In the genomic region with DNA sequence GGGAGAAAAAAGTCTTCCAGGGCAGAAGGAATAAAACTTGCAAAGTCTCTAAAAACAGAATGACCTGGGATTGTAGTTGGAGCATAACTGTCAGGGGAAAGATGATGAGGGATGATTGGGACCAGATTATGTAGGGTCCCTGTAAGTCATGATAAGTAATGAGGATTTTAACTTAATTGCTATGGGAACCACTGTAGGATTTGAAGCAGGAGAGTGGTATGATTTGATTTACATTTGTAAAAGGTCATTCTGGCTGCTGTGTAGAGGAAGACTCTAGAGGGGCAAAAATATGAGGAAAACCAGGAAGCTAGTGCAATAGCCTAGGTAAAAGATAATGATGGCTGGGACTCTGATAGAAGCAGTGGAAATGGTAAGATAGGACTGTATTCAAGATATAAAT, we compare ENCODE assay signal across 11 cellular contexts.
"Had no signal": no experiment of that assay in that cellular context is flagged by ENCODE, and none has a peak within 500 bp of the region (broad histone marks: within the 10 kb centered on the region; RNA-seq: fewer than 3 reads in every experiment).

No MANE protein-coding gene starts in this region.

- ATAC-seq: GM23338, HCT116 had no signal

- FAIRE-seq: H1, H54 had no signal

- DNase-seq: GM23248, GOT3, H7, H9, HCEC 1CT, HFFc6 had no signal

- H3K27ac ChIP-seq: GM23248 had no signal

- H3K9me3 ChIP-seq: HAP-1 had no signal

- H3K4me2 ChIP-seq: GM23338 had no signal

- H3K4me3 ChIP-seq: GM23248, GM23338, HAP-1 had no signal

- H2AFZ ChIP-seq: GM23248, GM23338 had no signal

- H3K4me1 ChIP-seq: HAP-1 had no signal

- H3K36me3 ChIP-seq: HAP-1 had no signal

- H3K9ac ChIP-seq: GM23248 had no signal
